In genomic region chr2:240896394-240896793, GRCh38 we compare ENCODE assay signal across 20 cellular contexts. TPM values are rescaled to one million over a fixed set of nuclear protein-coding genes. Genes with fewer than 3 reads are reported as not detected.
"Had no signal": no experiment of that assay in that cellular context is flagged by ENCODE, and none has a peak within 500 bp of the region (broad histone marks: within the 10 kb centered on the region; RNA-seq: fewer than 3 reads in every experiment).

No MANE protein-coding gene starts in this region.

- H3K9me3 ChIP-seq: psoas muscle, thoracic aorta, uterus had no signal

- DNase-seq: activated B cell treated with CpG ODN at 0.5 μM for 24 hours; activated CD4-positive, alpha-beta T cell treated with anti-CD3 and anti-CD28 coated beads, Interleukin-2, amount 10 ng/mL, durations not matched to agents 7 days and 5 days; activated CD8-positive, alpha-beta memory T cell treated with anti-CD3 and anti-CD28 coated beads, Interleukin-2, amount 50 U/mL, for 48 hours; activated naive CD4-positive, alpha-beta T cell; activated naive CD8-positive, alpha-beta T cell treated with anti-CD3 and anti-CD28 coated beads, Interleukin-2, amount 10 ng/mL, durations not matched to agents 7 days and 5 days; brain microvascular endothelial cell; effector memory CD4-positive, alpha-beta T cell; left ventricle myocardium superior; mesenchymal stem cell; occipital lobe; stimulated activated CD4-positive, alpha-beta T cell treated with anti-CD3 and anti-CD28 coated beads, Interleukin-1b, Interleukin-23, amount 100 ng/mL, for 48 hours; stimulated activated naive CD8-positive, alpha-beta T cell treated with anti-CD3 and anti-CD28 coated beads, Interleukin-15, amount 100 ng/mL, for 72 hours; T-helper 2 cell; uterus had no signal

- H3K4me3 ChIP-seq: psoas muscle, thoracic aorta, uterus had no signal

- H3K27ac ChIP-seq: brain microvascular endothelial cell, psoas muscle, thoracic aorta, uterus had no signal

- H3K27me3 ChIP-seq: brain microvascular endothelial cell, uterus had no signal

- H3K4me1 ChIP-seq: uterus had no signal

- H3K36me3 ChIP-seq: brain microvascular endothelial cell, thoracic aorta, uterus had no signal

- ATAC-seq: left ventricle myocardium superior; natural killer cell treated with Interleukin-12 subunit alpha and Interleukin-12 subunit beta and Interleukin-15 and Interleukin-18, amount 100 ng/mL, for 72 hours; psoas muscle; sciatic nerve; stimulated activated naive CD8-positive, alpha-beta T cell treated with anti-CD3 and anti-CD28 coated beads, Interleukin-15, amount 100 ng/mL, for 72 hours had no signal

RNA-seq across cellular contexts. Expression of gene MAB21L4, which starts 0.4 kb away (rescaled TPM):
- total RNA-seq: activated B cell treated with CpG ODN at 0.5 μM for 24 hours; activated CD4-positive, alpha-beta T cell treated with anti-CD3 and anti-CD28 coated beads, Interleukin-2, amount 10 ng/mL, durations not matched to agents 7 days and 5 days; activated naive CD8-positive, alpha-beta T cell treated with anti-CD3 and anti-CD28 coated beads, Interleukin-2, amount 10 ng/mL, durations not matched to agents 7 days and 5 days; activated T-helper 1 cell treated with anti-CD3 and anti-CD28 coated beads, Interleukin-12 subunit alpha, Interleukin-12 subunit beta, Interleukin-2, Interleukin-4 antibody, amounts not matched to agents 30 ng/mL and 10 ng/mL and 1 ng/mL, durations not matched to agents 14 hours and 24 hours and 36 hours; left ventricle myocardium superior; natural killer cell treated with Interleukin-12 subunit alpha and Interleukin-12 subunit beta and Interleukin-15 and Interleukin-18, amount 100 ng/mL, for 72 hours; occipital lobe; psoas muscle; sciatic nerve; thoracic aorta had no signal

RNA-seq across cellular contexts. Expression of gene CROCC2, which starts 9.7 kb away (rescaled TPM):
- total RNA-seq: activated B cell treated with CpG ODN at 0.5 μM for 24 hours; activated CD4-positive, alpha-beta T cell treated with anti-CD3 and anti-CD28 coated beads, Interleukin-2, amount 10 ng/mL, durations not matched to agents 7 days and 5 days; activated naive CD8-positive, alpha-beta T cell treated with anti-CD3 and anti-CD28 coated beads, Interleukin-2, amount 10 ng/mL, durations not matched to agents 7 days and 5 days; activated T-helper 1 cell treated with anti-CD3 and anti-CD28 coated beads, Interleukin-12 subunit alpha, Interleukin-12 subunit beta, Interleukin-2, Interleukin-4 antibody, amounts not matched to agents 30 ng/mL and 10 ng/mL and 1 ng/mL, durations not matched to agents 14 hours and 24 hours and 36 hours; epithelial cell of proximal tubule; left ventricle myocardium superior; natural killer cell treated with Interleukin-12 subunit alpha and Interleukin-12 subunit beta and Interleukin-15 and Interleukin-18, amount 100 ng/mL, for 72 hours; psoas muscle; thoracic aorta had no signal

RNA-seq across cellular contexts. Expression of gene AGXT, which starts 27.8 kb away (rescaled TPM):
- total RNA-seq: activated B cell treated with CpG ODN at 0.5 μM for 24 hours; activated CD4-positive, alpha-beta T cell treated with anti-CD3 and anti-CD28 coated beads, Interleukin-2, amount 10 ng/mL, durations not matched to agents 7 days and 5 days; activated naive CD8-positive, alpha-beta T cell treated with anti-CD3 and anti-CD28 coated beads, Interleukin-2, amount 10 ng/mL, durations not matched to agents 7 days and 5 days; activated T-helper 1 cell treated with anti-CD3 and anti-CD28 coated beads, Interleukin-12 subunit alpha, Interleukin-12 subunit beta, Interleukin-2, Interleukin-4 antibody, amounts not matched to agents 30 ng/mL and 10 ng/mL and 1 ng/mL, durations not matched to agents 14 hours and 24 hours and 36 hours; epithelial cell of proximal tubule; natural killer cell treated with Interleukin-12 subunit alpha and Interleukin-12 subunit beta and Interleukin-15 and Interleukin-18, amount 100 ng/mL, for 72 hours; occipital lobe; sciatic nerve; thoracic aorta; uterus had no signal
